Comparison of ENCODE assay signal across 15 cellular contexts in genomic region chr18:74115046-74115445, GRCh38. TPM values are rescaled to one million over a fixed set of nuclear protein-coding genes. Genes with fewer than 3 reads are reported as not detected.
A peak's percentile ranks its signal among the peaks of the same experiment; 100 is the strongest.
DNase-seq lines count a peak whose midpoint lies in the region; ATAC-seq and TF ChIP-seq lines count a peak whose summit lies in the region.
"Had no signal": no experiment of that assay in that cellular context is flagged by ENCODE, and none has a peak within 500 bp of the region (broad histone marks: within the 10 kb centered on the region; RNA-seq: fewer than 3 reads in every experiment).

No MANE protein-coding gene starts in this region.

- ATAC-seq in psoas muscle (no peak), sciatic nerve (no peak)
- ATAC-seq: A549, body of pancreas had no signal

- H3K4me3 ChIP-seq in MG63 = no peak overlapping the region
- H3K4me3 ChIP-seq in epithelial cell of esophagus (ENCODE audit: low read length) = no peak overlapping the region
- no peak overlapping the region for H3K4me3 ChIP-seq in mesodermal cell (ENCODE audit: extremely low read depth, insufficient read depth, low read length, poor library complexity, severe bottlenecking)
- no peak overlapping the region for H3K4me3 ChIP-seq in psoas muscle
- H3K4me3 ChIP-seq: A549, body of pancreas had no signal

- 83 to 94% methylated on average over 2 to 4 of the region's 4 CpGs for WGBS in mesodermal cell (ENCODE audit: insufficient coverage in 2 of 2), 2 experiments
- 60 to 67% (median 63%) methylated on average over 4 of the region's 4 CpGs for WGBS in psoas muscle, 3 donors

- H3K9me3 ChIP-seq in MG63 (peaks cover 8% of the 10 kb centered on the region; the same call in 1 of the 2 replicates), mesodermal cell (ENCODE audit: control insufficient read depth, low read length) (peaks cover 8% of the 10 kb centered on the region), psoas muscle (peaks cover 7% of the 10 kb centered on the region)
- H3K9me3 ChIP-seq: A549, body of pancreas had no signal

- DNase-seq in AG08396 (ENCODE audit: low spot score) = peak; percentile 68
- peak; percentile 47 for DNase-seq in MG63
- DNase-seq in epithelial cell of esophagus (ENCODE audit: low read depth) = peak; percentile 19
- DNase-seq in NCI-H1417 (lab: John Stamatoyannopoulos, UW) = no peak
- no peak for DNase-seq in psoas muscle
- DNase-seq in NCI-H2227 (lab: John Stamatoyannopoulos, UW; ENCODE audit: unreplicated experiment) = no peak
- DNase-seq in sciatic nerve (ENCODE audit: low spot score) = no peak
- DNase-seq: activated CD4-positive, CD25-positive, alpha-beta regulatory T cell treated with anti-CD3 and anti-CD28 coated beads, Interleukin-2, amount 50 U/mL, for 72 hours; activated gamma-delta T cell; body of pancreas; immature natural killer cell; NCI-H2081 had no signal

- H3K27ac ChIP-seq in mesodermal cell (ENCODE audit: low read depth, low read length, severe bottlenecking) (peak overlapping the region; percentile 44), psoas muscle (no peak overlapping the region)
- H3K27ac ChIP-seq: A549, body of pancreas had no signal

- H3K27me3 ChIP-seq in MG63 (no peaks in the 10 kb centered on the region), psoas muscle (ENCODE audit: insufficient read depth in 3 of 3, low read length in 2 of 3) (no peaks in the 10 kb centered on the region)
- H3K27me3 ChIP-seq: body of pancreas had no signal

- TF ChIP-seq CTCF in epithelial cell of esophagus (IDR thresholded peaks at IDR 0.05; ENCODE audit: insufficient read depth, low read depth, low read length, missing control alignments) (no peak), psoas muscle (IDR thresholded peaks at IDR 0.05) (no peak)

- H3K36me3 ChIP-seq in MG63 (no peaks in the 10 kb centered on the region), mesodermal cell (ENCODE audit: control insufficient read depth, insufficient read depth, low read length) (no peaks in the 10 kb centered on the region), psoas muscle (ENCODE audit: insufficient read depth in 1 of 2, low read depth in 1 of 2) (no peaks in the 10 kb centered on the region)

- intact Hi-C loops in psoas muscle (cut with DNase I) (no loop called here), sciatic nerve (cut with DNase I) (no loop called here)

- H3K4me1 ChIP-seq in mesodermal cell (ENCODE audit: control insufficient read depth, insufficient read depth, low read length, poor library complexity, severe bottlenecking) = peaks cover 4% of the 10 kb centered on the region
- no peaks in the 10 kb centered on the region for H3K4me1 ChIP-seq in psoas muscle
- H3K4me1 ChIP-seq: A549, body of pancreas had no signal

RNA-seq across cellular contexts. Expression of gene FBXO15, which starts 32.6 kb away (rescaled TPM):
- total RNA-seq in MG63 (2014; rRNA removed; shearing (Covaris generic); ENCODE audit: low replicate concordance) = 1.1 TPM in 1 of 2 replicates, not detected in the other
- 2.7 TPM for polyA plus RNA-seq in mesodermal cell (2013, experiment 1 of 2)
- 2.1 TPM for polyA plus RNA-seq in mesodermal cell (2013, experiment 2 of 2)
- total RNA-seq in psoas muscle = under 1 TPM in 2 of 4 donors, not detected in 2; 0.30 TPM
- polyA plus RNA-seq in psoas muscle = under 1 TPM in 2 of 3 donors, not detected in 1; 0.03 to 0.17 TPM
- 2.6 TPM for total RNA-seq in sciatic nerve
- total RNA-seq: posterior vena cava had no signal

RNA-seq across cellular contexts. Expression of gene TIMM21, which starts 33.3 kb away (rescaled TPM):
- total RNA-seq in MG63 (2014; rRNA removed; shearing (Covaris generic); ENCODE audit: low replicate concordance) = 15.6 and 36.8 TPM in 2 replicates
- 54.2 TPM for polyA plus RNA-seq in mesodermal cell (2013, experiment 1 of 2)
- polyA plus RNA-seq in mesodermal cell (2013, experiment 2 of 2) = 43.5 TPM
- total RNA-seq in psoas muscle (10 to 100 TPM; 52.6 to 91.6 (median 66.4) TPM), sciatic nerve (28.6 TPM)
- 100 to 1,000 TPM in 2 of 3 donors, 10 to 100 TPM in 1; 76.8 to 201 (median 158) TPM for polyA plus RNA-seq in psoas muscle

Comparison
In these comparisons a context has a peak if more than half of its experiments do, and no peak if none do; other contexts are left out.
1. DNase-seq: peak in AG08396 (single experiment), MG63 (single experiment) and epithelial cell of esophagus (single experiment); none in NCI-H1417 (0 of 3), psoas muscle (0 of 2), NCI-H2227 (single experiment) and sciatic nerve (single experiment).